Comparison of ENCODE assay signal across 1 cellular context in the genomic region with DNA sequence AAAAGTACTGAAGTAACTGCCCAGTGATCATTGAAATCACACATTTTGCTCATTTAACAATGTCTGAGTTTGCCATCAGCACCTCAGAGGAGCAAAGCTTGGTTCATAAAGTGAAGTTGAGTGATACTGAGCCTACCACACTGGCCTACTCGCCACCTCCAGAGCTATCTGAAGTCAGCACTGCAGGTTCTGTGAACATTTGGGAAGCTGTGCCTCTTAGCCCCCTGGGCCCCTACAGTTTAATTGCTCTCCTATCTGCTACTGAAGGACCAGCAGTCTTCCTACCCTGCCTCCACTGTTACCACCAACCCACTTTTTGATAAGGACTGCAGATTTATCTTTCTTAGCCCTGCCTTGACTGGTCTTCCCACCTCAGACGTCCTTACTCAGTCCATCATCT.
TF ChIP-seq lines count a peak whose summit lies in the region.

No MANE protein-coding gene starts in this region.

TF ChIP-seq in HepG2, 621 proteins besides CTCF, POLR2A, EP300 and RAD21:
- TF ChIP-seq XRCC5 (optimal IDR thresholded peaks at IDR 0.05; ENCODE audit: low read length) = no peak
- TF ChIP-seq, protein P1, sequence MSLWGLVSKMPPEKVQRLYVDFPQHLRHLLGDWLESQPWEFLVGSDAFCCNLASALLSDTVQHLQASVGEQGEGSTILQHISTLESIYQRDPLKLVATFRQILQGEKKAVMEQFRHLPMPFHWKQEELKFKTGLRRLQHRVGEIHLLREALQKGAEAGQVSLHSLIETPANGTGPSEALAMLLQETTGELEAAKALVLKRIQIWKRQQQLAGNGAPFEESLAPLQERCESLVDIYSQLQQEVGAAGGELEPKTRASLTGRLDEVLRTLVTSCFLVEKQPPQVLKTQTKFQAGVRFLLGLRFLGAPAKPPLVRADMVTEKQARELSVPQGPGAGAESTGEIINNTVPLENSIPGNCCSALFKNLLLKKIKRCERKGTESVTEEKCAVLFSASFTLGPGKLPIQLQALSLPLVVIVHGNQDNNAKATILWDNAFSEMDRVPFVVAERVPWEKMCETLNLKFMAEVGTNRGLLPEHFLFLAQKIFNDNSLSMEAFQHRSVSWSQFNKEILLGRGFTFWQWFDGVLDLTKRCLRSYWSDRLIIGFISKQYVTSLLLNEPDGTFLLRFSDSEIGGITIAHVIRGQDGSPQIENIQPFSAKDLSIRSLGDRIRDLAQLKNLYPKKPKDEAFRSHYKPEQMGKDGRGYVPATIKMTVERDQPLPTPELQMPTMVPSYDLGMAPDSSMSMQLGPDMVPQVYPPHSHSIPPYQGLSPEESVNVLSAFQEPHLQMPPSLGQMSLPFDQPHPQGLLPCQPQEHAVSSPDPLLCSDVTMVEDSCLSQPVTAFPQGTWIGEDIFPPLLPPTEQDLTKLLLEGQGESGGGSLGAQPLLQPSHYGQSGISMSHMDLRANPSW (CRISPR knock-in tag; IDR thresholded peaks at IDR 0.05; ENCODE audit: borderline replicate concordance) = no peak
- TF ChIP-seq RBFOX2 (IDR thresholded peaks at IDR 0.05; ENCODE audit: low read depth, low read length) = peak; percentile 36; the same call in 1 of the 2 replicates
- TF ChIP-seq, protein P2, sequence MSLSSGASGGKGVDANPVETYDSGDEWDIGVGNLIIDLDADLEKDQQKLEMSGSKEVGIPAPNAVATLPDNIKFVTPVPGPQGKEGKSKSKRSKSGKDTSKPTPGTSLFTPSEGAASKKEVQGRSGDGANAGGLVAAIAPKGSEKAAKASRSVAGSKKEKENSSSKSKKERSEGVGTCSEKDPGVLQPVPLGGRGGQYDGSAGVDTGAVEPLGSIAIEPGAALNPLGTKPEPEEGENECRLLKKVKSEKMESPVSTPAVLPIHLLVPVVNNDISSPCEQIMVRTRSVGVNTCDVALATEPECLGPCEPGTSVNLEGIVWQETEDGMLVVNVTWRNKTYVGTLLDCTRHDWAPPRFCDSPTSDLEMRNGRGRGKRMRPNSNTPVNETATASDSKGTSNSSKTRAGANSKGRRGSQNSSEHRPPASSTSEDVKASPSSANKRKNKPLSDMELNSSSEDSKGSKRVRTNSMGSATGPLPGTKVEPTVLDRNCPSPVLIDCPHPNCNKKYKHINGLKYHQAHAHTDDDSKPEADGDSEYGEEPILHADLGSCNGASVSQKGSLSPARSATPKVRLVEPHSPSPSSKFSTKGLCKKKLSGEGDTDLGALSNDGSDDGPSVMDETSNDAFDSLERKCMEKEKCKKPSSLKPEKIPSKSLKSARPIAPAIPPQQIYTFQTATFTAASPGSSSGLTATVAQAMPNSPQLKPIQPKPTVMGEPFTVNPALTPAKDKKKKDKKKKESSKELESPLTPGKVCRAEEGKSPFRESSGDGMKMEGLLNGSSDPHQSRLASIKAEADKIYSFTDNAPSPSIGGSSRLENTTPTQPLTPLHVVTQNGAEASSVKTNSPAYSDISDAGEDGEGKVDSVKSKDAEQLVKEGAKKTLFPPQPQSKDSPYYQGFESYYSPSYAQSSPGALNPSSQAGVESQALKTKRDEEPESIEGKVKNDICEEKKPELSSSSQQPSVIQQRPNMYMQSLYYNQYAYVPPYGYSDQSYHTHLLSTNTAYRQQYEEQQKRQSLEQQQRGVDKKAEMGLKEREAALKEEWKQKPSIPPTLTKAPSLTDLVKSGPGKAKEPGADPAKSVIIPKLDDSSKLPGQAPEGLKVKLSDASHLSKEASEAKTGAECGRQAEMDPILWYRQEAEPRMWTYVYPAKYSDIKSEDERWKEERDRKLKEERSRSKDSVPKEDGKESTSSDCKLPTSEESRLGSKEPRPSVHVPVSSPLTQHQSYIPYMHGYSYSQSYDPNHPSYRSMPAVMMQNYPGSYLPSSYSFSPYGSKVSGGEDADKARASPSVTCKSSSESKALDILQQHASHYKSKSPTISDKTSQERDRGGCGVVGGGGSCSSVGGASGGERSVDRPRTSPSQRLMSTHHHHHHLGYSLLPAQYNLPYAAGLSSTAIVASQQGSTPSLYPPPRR (CRISPR knock-in tag; IDR thresholded peaks at IDR 0.05; ENCODE audit: borderline replicate concordance) = no peak
- no peak for TF ChIP-seq ZNF746 (CRISPR knock-in tag; IDR thresholded peaks at IDR 0.05)
- TF ChIP-seq HNRNPK (IDR thresholded peaks at IDR 0.05; ENCODE audit: low read depth, low read length, poor library complexity, severe bottlenecking) = peak; percentile 29
- TF ChIP-seq, protein P3, sequence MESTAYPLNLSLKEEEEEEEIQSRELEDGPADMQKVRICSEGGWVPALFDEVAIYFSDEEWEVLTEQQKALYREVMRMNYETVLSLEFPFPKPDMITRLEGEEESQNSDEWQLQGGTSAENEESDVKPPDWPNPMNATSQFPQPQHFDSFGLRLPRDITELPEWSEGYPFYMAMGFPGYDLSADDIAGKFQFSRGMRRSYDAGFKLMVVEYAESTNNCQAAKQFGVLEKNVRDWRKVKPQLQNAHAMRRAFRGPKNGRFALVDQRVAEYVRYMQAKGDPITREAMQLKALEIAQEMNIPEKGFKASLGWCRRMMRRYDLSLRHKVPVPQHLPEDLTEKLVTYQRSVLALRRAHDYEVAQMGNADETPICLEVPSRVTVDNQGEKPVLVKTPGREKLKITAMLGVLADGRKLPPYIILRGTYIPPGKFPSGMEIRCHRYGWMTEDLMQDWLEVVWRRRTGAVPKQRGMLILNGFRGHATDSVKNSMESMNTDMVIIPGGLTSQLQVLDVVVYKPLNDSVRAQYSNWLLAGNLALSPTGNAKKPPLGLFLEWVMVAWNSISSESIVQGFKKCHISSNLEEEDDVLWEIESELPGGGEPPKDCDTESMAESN (CRISPR knock-in tag; conservative IDR thresholded peaks at IDR 0.05) = no peak
- peak; percentile 87; the same call in 1 of the 2 replicates for TF ChIP-seq PAF1 (CRISPR knock-in tag; IDR thresholded peaks at IDR 0.05)
- TF ChIP-seq, protein P4, sequence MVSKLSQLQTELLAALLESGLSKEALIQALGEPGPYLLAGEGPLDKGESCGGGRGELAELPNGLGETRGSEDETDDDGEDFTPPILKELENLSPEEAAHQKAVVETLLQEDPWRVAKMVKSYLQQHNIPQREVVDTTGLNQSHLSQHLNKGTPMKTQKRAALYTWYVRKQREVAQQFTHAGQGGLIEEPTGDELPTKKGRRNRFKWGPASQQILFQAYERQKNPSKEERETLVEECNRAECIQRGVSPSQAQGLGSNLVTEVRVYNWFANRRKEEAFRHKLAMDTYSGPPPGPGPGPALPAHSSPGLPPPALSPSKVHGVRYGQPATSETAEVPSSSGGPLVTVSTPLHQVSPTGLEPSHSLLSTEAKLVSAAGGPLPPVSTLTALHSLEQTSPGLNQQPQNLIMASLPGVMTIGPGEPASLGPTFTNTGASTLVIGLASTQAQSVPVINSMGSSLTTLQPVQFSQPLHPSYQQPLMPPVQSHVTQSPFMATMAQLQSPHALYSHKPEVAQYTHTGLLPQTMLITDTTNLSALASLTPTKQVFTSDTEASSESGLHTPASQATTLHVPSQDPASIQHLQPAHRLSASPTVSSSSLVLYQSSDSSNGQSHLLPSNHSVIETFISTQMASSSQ (IDR thresholded peaks at IDR 0.05; ENCODE audit: low read depth) = no peak
- TF ChIP-seq, protein P4 (CRISPR knock-in tag; IDR thresholded peaks at IDR 0.05; ENCODE audit: borderline replicate concordance) = no peak
- TF ChIP-seq ZNF549 (CRISPR knock-in tag; IDR thresholded peaks at IDR 0.05) = no peak
- TF ChIP-seq KLF13 (CRISPR knock-in tag; IDR thresholded peaks at IDR 0.05) = no peak
- no peak for TF ChIP-seq ZNF780A (CRISPR knock-in tag; IDR thresholded peaks at IDR 0.05)
- TF ChIP-seq RARG (CRISPR knock-in tag; IDR thresholded peaks at IDR 0.05; ENCODE audit: low read depth) = no peak
- TF ChIP-seq, protein P5, sequence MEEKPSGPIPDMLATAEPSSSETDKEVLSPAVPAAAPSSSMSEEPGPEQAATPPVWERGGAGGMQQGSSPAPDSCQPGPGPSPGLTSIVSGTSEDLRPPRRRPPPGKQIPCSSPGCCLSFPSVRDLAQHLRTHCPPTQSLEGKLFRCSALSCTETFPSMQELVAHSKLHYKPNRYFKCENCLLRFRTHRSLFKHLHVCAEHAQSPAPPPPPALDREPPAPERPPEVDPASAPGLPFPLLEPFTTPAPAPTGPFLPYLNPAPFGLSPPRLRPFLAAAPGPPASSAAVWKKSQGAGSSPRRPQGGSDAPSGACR (CRISPR knock-in tag; IDR thresholded peaks at IDR 0.05) = no peak
- TF ChIP-seq, protein P6, sequence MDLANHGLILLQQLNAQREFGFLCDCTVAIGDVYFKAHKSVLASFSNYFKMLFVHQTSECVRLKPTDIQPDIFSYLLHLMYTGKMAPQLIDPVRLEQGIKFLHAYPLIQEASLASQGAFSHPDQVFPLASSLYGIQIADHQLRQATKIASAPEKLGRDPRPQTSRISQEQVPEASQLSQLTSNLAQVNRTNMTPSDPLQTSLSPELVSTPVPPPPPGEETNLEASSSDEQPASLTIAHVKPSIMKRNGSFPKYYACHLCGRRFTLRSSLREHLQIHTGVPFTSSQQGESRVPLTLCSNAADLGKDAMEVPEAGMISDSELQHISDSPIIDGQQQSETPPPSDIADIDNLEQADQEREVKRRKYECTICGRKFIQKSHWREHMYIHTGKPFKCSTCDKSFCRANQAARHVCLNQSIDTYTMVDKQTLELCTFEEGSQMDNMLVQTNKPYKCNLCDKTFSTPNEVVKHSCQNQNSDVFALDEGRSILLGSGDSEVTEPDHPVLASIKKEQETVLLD (CRISPR knock-in tag; IDR thresholded peaks at IDR 0.05; ENCODE audit: low read depth) = no peak
- TF ChIP-seq ZNF510 (CRISPR knock-in tag; IDR thresholded peaks at IDR 0.05; ENCODE audit: low read depth) = no peak
- no peak for TF ChIP-seq ZNF672 (CRISPR knock-in tag; IDR thresholded peaks at IDR 0.05)
- TF ChIP-seq, protein P7, sequence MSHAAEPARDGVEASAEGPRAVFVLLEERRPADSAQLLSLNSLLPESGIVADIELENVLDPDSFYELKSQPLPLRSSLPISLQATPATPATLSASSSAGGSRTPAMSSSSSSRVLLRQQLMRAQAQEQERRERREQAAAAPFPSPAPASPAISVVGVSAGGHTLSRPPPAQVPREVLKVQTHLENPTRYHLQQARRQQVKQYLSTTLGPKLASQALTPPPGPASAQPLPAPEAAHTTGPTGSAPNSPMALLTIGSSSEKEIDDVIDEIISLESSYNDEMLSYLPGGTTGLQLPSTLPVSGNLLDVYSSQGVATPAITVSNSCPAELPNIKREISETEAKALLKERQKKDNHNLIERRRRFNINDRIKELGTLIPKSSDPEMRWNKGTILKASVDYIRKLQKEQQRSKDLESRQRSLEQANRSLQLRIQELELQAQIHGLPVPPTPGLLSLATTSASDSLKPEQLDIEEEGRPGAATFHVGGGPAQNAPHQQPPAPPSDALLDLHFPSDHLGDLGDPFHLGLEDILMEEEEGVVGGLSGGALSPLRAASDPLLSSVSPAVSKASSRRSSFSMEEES (CRISPR knock-in tag; IDR thresholded peaks at IDR 0.05) = no peak
- TF ChIP-seq, protein P8, sequence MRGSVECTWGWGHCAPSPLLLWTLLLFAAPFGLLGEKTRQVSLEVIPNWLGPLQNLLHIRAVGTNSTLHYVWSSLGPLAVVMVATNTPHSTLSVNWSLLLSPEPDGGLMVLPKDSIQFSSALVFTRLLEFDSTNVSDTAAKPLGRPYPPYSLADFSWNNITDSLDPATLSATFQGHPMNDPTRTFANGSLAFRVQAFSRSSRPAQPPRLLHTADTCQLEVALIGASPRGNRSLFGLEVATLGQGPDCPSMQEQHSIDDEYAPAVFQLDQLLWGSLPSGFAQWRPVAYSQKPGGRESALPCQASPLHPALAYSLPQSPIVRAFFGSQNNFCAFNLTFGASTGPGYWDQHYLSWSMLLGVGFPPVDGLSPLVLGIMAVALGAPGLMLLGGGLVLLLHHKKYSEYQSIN (CRISPR knock-in tag; IDR thresholded peaks at IDR 0.05; ENCODE audit: borderline replicate concordance) = no peak
- TF ChIP-seq RBAK (CRISPR knock-in tag; IDR thresholded peaks at IDR 0.05) = no peak
- no peak for TF ChIP-seq PCBP2 (optimal IDR thresholded peaks at IDR 0.05; ENCODE audit: low read depth, low read length, poor library complexity, severe bottlenecking)
- TF ChIP-seq, protein P9, sequence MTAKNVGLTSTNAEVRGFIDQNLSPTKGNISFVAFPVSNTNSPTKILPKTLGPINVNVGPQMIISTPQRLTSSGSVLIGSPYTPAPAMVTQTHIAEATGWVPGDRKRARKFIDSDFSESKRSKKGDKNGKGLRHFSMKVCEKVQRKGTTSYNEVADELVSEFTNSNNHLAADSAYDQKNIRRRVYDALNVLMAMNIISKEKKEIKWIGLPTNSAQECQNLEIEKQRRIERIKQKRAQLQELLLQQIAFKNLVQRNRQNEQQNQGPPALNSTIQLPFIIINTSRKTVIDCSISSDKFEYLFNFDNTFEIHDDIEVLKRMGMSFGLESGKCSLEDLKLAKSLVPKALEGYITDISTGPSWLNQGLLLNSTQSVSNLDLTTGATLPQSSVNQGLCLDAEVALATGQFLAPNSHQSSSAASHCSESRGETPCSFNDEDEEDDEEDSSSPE (CRISPR knock-in tag; IDR thresholded peaks at IDR 0.05) = no peak
- TF ChIP-seq ZBTB7B (CRISPR knock-in tag; IDR thresholded peaks at IDR 0.05) = peak; percentile 6; the same call in 1 of the 2 replicates
- TF ChIP-seq ZNF441 (CRISPR knock-in tag; IDR thresholded peaks at IDR 0.05; ENCODE audit: borderline replicate concordance) = no peak
